Comparison of ENCODE assay signal across 9 cellular contexts in the genomic region with DNA sequence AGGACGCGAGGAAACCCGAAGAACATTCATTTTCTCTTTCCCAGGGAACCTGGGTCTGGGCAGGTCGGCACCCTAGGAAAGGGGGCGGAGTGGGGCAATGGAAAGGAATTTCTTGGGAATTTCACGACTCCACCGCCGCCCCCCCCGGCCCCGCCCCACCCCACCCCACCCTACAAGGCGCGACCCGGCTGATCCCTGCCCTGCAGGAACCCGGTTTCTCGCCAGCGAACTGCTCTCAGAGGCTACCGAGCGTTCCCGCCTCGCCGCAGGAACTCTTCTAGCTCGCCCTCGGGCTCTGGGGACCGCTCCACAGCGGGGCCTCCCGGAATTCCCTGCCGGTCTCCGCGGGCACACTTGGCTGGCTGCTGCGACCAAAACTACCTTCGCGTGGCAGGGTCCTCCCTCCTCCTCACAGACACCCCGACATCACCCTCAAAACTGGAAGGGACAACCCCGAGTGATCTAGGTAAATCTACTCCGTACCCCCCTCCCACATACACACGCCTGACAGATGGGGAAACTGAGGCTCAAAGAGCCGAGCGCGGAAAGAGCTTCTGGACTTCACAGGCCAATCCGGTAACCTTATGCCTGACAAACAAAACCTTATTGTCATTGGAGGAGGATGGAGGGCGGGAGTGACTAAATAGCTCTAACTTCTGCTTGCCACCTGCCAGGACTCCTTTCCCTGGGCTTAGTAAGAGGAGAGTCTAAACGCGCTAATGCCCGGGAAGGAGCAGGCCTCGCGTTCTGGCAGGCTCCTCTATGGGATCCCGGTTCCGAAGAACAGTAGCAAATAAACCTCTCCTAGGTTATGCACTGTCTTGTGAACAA. TPM values are rescaled to one million over a fixed set of nuclear protein-coding genes. Genes with fewer than 3 reads are reported as not detected.
A peak's percentile ranks its signal among the peaks of the same experiment; 100 is the strongest.
DNase-seq lines count a peak whose midpoint lies in the region; ATAC-seq, FAIRE-seq and TF ChIP-seq lines count a peak whose summit lies in the region.
"Had no signal": no experiment of that assay in that cellular context is flagged by ENCODE, and none has a peak within 500 bp of the region (broad histone marks: within the 10 kb centered on the region; RNA-seq: fewer than 3 reads in every experiment).

No MANE protein-coding gene starts in this region.

- peak overlapping the region; percentile 71 for H3K4me3 Mint-ChIP-seq in activated CD4-positive, alpha-beta T cell treated with anti-CD3 and anti-CD28 coated beads, Interleukin-2, amount 10 ng/mL, durations not matched to agents 7 days and 5 days

- POLR2A ChIA-PET in activated CD4-positive, alpha-beta T cell treated with anti-CD3 and anti-CD28 coated beads, Interleukin-2, amount 10 ng/mL, durations not matched to agents 7 days and 5 days (lab: Charles Lee), result interaction anchor here (0.7 kb wide), 1 partner anchor 67 kb away, joined by 3 read pairs; no protein-coding TSS in a partner anchor

- no peak for DNase-seq in activated CD4-positive, alpha-beta T cell treated with anti-CD3 and anti-CD28 coated beads, Interleukin-2, amount 10 ng/mL, durations not matched to agents 7 days and 5 days
- DNase-seq in activated CD4-positive, alpha-beta T cell treated with anti-CD3 and anti-CD28 coated beads, Interleukin-2, amount 50 U/mL, for 1 hour, result no peak
- peak; percentile 51 to 72 for DNase-seq in NCI-H526 (lab: John Stamatoyannopoulos, UW)
- DNase-seq in bronchial epithelial cell (ENCODE audit: low read depth), result peak; percentile 58
- DNase-seq in left kidney (ENCODE audit: low read depth, low spot score), result peak; percentile 77
- DNase-seq in stomach, result peak; percentile 54
- DNase-seq in superior temporal gyrus (ENCODE audit: extremely low spot score), result no peak

- peaks cover 32% of the 10 kb centered on the region for H3K4me1 Mint-ChIP-seq in activated CD4-positive, alpha-beta T cell treated with anti-CD3 and anti-CD28 coated beads, Interleukin-2, amount 10 ng/mL, durations not matched to agents 7 days and 5 days

- peaks cover 29% of the 10 kb centered on the region for H3K27me3 Mint-ChIP-seq in activated CD4-positive, alpha-beta T cell treated with anti-CD3 and anti-CD28 coated beads, Interleukin-2, amount 10 ng/mL, durations not matched to agents 7 days and 5 days

- H3K27ac ChIP-seq in stomach, result peak overlapping the region; percentile 94 to 98 (median 97)

- peaks cover 34 to 44% (median 42%) of the 10 kb centered on the region in 4 donors for H3K4me1 ChIP-seq in stomach

- WGBS in stomach, 5 donors, result 6 to 12% (median 8%) methylated on average over 35 to 48 of the region's 48 CpGs

- ATAC-seq in HG03460 (IDR thresholded peaks at IDR 0.05; ENCODE audit: unreplicated experiment), result no peak

- no peak for FAIRE-seq in bronchial epithelial cell (lab: Jason Lieb, UNC)
- FAIRE-seq: GM18507 had no signal

- peaks cover 2% of the 10 kb centered on the region for H3K9me3 Mint-ChIP-seq in activated CD4-positive, alpha-beta T cell treated with anti-CD3 and anti-CD28 coated beads, Interleukin-2, amount 10 ng/mL, durations not matched to agents 7 days and 5 days

- H3K9me3 ChIP-seq in stomach, result no peaks in the 10 kb centered on the region

- CTCF ChIA-PET in activated CD4-positive, alpha-beta T cell treated with anti-CD3 and anti-CD28 coated beads, Interleukin-2, amount 10 ng/mL, durations not matched to agents 7 days and 5 days (lab: Charles Lee), result interaction anchor here (0.9 to 1.6 kb wide), 2 partner anchors 20 to 22 kb away, joined by 3 to 4 read pairs; no protein-coding TSS in a partner anchor

- H3K4me3 ChIP-seq in bronchial epithelial cell (ENCODE audit: low read depth, low read length) (peak overlapping the region; percentile 87), stomach (peak overlapping the region; percentile 69 to 91 (median 84))

- intact Hi-C loops in stomach (cut with DNase I; ENCODE audit: low total_unique reads), result no loop called here

- H3K36me3 ChIP-seq in bronchial epithelial cell (ENCODE audit: control insufficient read depth, insufficient read depth, low read length), result peaks cover under 1% of the 10 kb centered on the region
- H3K36me3 ChIP-seq in stomach, result peaks cover 0 to under 1% (median under 1%) of the 10 kb centered on the region in 4 donors

- no peak for TF ChIP-seq CTCF in bronchial epithelial cell (IDR thresholded peaks at IDR 0.05; ENCODE audit: insufficient read depth, low read length, severe bottlenecking)
- no peak for TF ChIP-seq CTCF in stomach (IDR thresholded peaks at IDR 0.05)

- no peak overlapping the region for H3K27ac Mint-ChIP-seq in activated CD4-positive, alpha-beta T cell treated with anti-CD3 and anti-CD28 coated beads, Interleukin-2, amount 10 ng/mL, durations not matched to agents 7 days and 5 days

- no peak for TF ChIP-seq EP300 in stomach (IDR thresholded peaks at IDR 0.05)

- H3K27me3 ChIP-seq in bronchial epithelial cell (ENCODE audit: control insufficient read depth, insufficient read depth, low read length), result no peaks in the 10 kb centered on the region
- no peaks in the 10 kb centered on the region for H3K27me3 ChIP-seq in stomach

- no peak for TF ChIP-seq POLR2A in stomach (IDR thresholded peaks at IDR 0.05)

- H3K36me3 Mint-ChIP-seq in activated CD4-positive, alpha-beta T cell treated with anti-CD3 and anti-CD28 coated beads, Interleukin-2, amount 10 ng/mL, durations not matched to agents 7 days and 5 days (ENCODE audit: low read depth), result peaks cover 15% of the 10 kb centered on the region

RNA-seq across cellular contexts. Expression of a gene that starts 0.8 kb away (rescaled TPM):
- total RNA-seq in activated CD4-positive, alpha-beta T cell treated with anti-CD3 and anti-CD28 coated beads, Interleukin-2, amount 10 ng/mL, durations not matched to agents 7 days and 5 days, result 10 to 100 TPM; 31.9 to 35.1 TPM
- total RNA-seq in bronchial epithelial cell (118 and 165 TPM in 2 replicates), stomach (100 to 1,000 TPM; 191 to 504 (median 237) TPM)
- polyA plus RNA-seq in stomach, result 10 to 100 TPM; 25.7 to 87.7 (median 43.6) TPM

Comparison
In these comparisons a context has a peak if more than half of its experiments do, and no peak if none do; other contexts are left out.
1. DNase-seq: peak in NCI-H526 (2 of 2), bronchial epithelial cell (single experiment), left kidney (single experiment) and stomach (single experiment); none in activated CD4-positive, alpha-beta T cell treated with anti-CD3 and anti-CD28 coated beads, Interleukin-2, amount 10 ng/mL, durations not matched to agents 7 days and 5 days (single experiment), activated CD4-positive, alpha-beta T cell treated with anti-CD3 and anti-CD28 coated beads, Interleukin-2, amount 50 U/mL, for 1 hour (single experiment) and superior temporal gyrus (single experiment).